ENCODE assay signal across 16 cellular contexts in the genomic region with DNA sequence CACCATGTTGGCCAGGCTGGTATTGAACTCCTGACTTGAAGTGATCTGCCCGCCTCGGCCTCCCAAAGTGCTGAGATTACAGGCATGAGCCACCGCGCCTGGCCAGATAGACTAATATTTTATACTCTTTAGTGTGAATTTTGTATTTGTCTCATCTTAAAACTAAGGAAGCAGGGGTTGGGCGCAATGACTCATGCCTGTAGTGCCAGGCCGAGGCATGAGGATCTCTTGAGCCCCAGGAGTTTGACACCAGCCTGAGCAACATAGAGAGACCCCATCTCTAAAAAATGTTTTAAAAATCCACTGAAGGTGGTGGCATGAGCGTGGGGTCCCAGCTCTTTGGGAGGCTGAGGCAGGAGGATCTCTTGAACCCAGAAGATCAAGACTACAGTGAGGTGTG. TPM values are rescaled to one million over a fixed set of nuclear protein-coding genes. Genes with fewer than 3 reads are reported as not detected.
DNase-seq lines count a peak whose midpoint lies in the region; ATAC-seq and TF ChIP-seq lines count a peak whose summit lies in the region.
"Had no signal": no experiment of that assay in that cellular context is flagged by ENCODE, and none has a peak within 500 bp of the region (broad histone marks: within the 10 kb centered on the region; RNA-seq: fewer than 3 reads in every experiment).

No MANE protein-coding gene starts in this region.

- peaks cover 21% of the 10 kb centered on the region for H3K36me3 Mint-ChIP-seq in CD4-positive, CD25-positive, alpha-beta regulatory T cell
- peaks cover 59% of the 10 kb centered on the region for H3K36me3 Mint-ChIP-seq in CD4-positive, alpha-beta T cell (ENCODE audit: low read depth)
- peaks cover 16% of the 10 kb centered on the region for H3K36me3 Mint-ChIP-seq in activated CD4-positive, alpha-beta memory T cell treated with anti-CD3 and anti-CD28 coated beads for 36 hours

- no peaks in the 10 kb centered on the region for H3K27me3 ChIP-seq in CD4-positive, CD25-positive, alpha-beta regulatory T cell (ENCODE audit: control insufficient read depth, insufficient read depth, low read length)
- H3K27me3 ChIP-seq in esophagus squamous epithelium (no peaks in the 10 kb centered on the region), skeletal muscle tissue (ENCODE audit: control insufficient read depth in 3 of 3, insufficient read depth in 3 of 3, low read length in 3 of 3) (no peaks in the 10 kb centered on the region)
- H3K27me3 ChIP-seq in CD4-positive, alpha-beta T cell (ENCODE audit: control insufficient read depth, insufficient read depth, low read length): no peaks in the 10 kb centered on the region

- peaks cover 9% of the 10 kb centered on the region for H3K4me1 ChIP-seq in CD4-positive, CD25-positive, alpha-beta regulatory T cell (ENCODE audit: control insufficient read depth, insufficient read depth, low read length, poor library complexity, severe bottlenecking)
- H3K4me1 ChIP-seq in esophagus squamous epithelium (peaks cover 7 to 55% (median 27%) of the 10 kb centered on the region in 3 donors), skeletal muscle tissue (ENCODE audit: control insufficient read depth in 3 of 3, insufficient read depth in 3 of 3, low read length in 3 of 3) (peaks cover 21 to 25% (median 24%) of the 10 kb centered on the region in 3 donors)

- POLR2A ChIA-PET in CD4-positive, alpha-beta T cell (lab: Charles Lee): interaction anchor here (0.7 kb wide), 1 partner anchor 8 kb away, joined by 4 read pairs; no protein-coding TSS in a partner anchor
- POLR2A ChIA-PET in activated CD4-positive, alpha-beta memory T cell treated with anti-CD3 and anti-CD28 coated beads for 36 hours (lab: Charles Lee): no interaction called here

- intact Hi-C loops in esophagus squamous epithelium (cut with DNase I): no loop called here
- intact Hi-C loops in CD4-positive, alpha-beta T cell (cut with DNase I, micrococcal nuclease): no loop called here
- intact Hi-C loops in activated CD4-positive, alpha-beta memory T cell treated with anti-CD3 and anti-CD28 coated beads for 36 hours (cut with micrococcal nuclease): no loop called here

- CTCF ChIA-PET in CD4-positive, alpha-beta T cell (lab: Charles Lee): interaction anchor here (0.6 kb wide), 1 partner anchor 14 kb away, joined by 3 read pairs; no protein-coding TSS in a partner anchor
- CTCF ChIA-PET in activated CD4-positive, alpha-beta memory T cell treated with anti-CD3 and anti-CD28 coated beads for 36 hours (lab: Charles Lee): interaction anchor here (0.7 to 1.1 kb wide), 4 partner anchors 12 to 266 kb away, joined by 3 read pairs; no protein-coding TSS in a partner anchor

- H3K4me1 Mint-ChIP-seq in CD4-positive, CD25-positive, alpha-beta regulatory T cell: peaks cover 19 to 52% (median 33%) of the 10 kb centered on the region in 4 donors
- peaks cover 40% of the 10 kb centered on the region for H3K4me1 Mint-ChIP-seq in CD4-positive, alpha-beta T cell (ENCODE audit: low read depth)
- peaks cover 25% of the 10 kb centered on the region for H3K4me1 Mint-ChIP-seq in activated CD4-positive, alpha-beta memory T cell treated with anti-CD3 and anti-CD28 coated beads for 36 hours (ENCODE audit: low read depth)

- TF ChIP-seq POLR2A in esophagus squamous epithelium (IDR thresholded peaks at IDR 0.05): no peak

- no peaks in the 10 kb centered on the region for H3K9me3 Mint-ChIP-seq in CD4-positive, CD25-positive, alpha-beta regulatory T cell
- H3K9me3 Mint-ChIP-seq in CD4-positive, alpha-beta T cell: no peaks in the 10 kb centered on the region
- H3K9me3 Mint-ChIP-seq in activated CD4-positive, alpha-beta memory T cell treated with anti-CD3 and anti-CD28 coated beads for 36 hours: no peaks in the 10 kb centered on the region
- H3K9me3 Mint-ChIP-seq: CD4-positive, alpha-beta memory T cell; mesothelial cell of epicardium had no signal

- no peak for ATAC-seq in CD4-positive, CD25-positive, alpha-beta regulatory T cell (ENCODE audit: low read depth in 2 of 2)
- ATAC-seq in CD4-positive, alpha-beta T cell (ENCODE audit: poor library complexity): no peak
- ATAC-seq in HG03097 (IDR thresholded peaks at IDR 0.05; ENCODE audit: low FRiP score, unreplicated experiment): no peak

- no peak overlapping the region for H3K4me3 ChIP-seq in CD4-positive, CD25-positive, alpha-beta regulatory T cell (ENCODE audit: low read depth, low read length)
- no peak overlapping the region for H3K4me3 ChIP-seq in esophagus squamous epithelium
- H3K4me3 ChIP-seq in skeletal muscle tissue (ENCODE audit: low read length in 3 of 3): no peak overlapping the region

- H3K36me3 ChIP-seq in CD4-positive, CD25-positive, alpha-beta regulatory T cell (ENCODE audit: control insufficient read depth, insufficient read depth, low read length): peaks cover 31% of the 10 kb centered on the region
- peaks cover 6 to 38% (median 8%) of the 10 kb centered on the region in 3 donors for H3K36me3 ChIP-seq in esophagus squamous epithelium
- peaks cover 4 to 13% (median 13%) of the 10 kb centered on the region in 3 donors for H3K36me3 ChIP-seq in skeletal muscle tissue (ENCODE audit: control insufficient read depth in 3 of 3, insufficient read depth in 3 of 3, low read length in 3 of 3)

- H3K4me3 Mint-ChIP-seq in CD4-positive, CD25-positive, alpha-beta regulatory T cell: no peak overlapping the region
- H3K4me3 Mint-ChIP-seq in CD4-positive, alpha-beta T cell: no peak overlapping the region
- no peak overlapping the region for H3K4me3 Mint-ChIP-seq in activated CD4-positive, alpha-beta memory T cell treated with anti-CD3 and anti-CD28 coated beads for 36 hours
- H3K4me3 Mint-ChIP-seq: mesothelial cell of epicardium had no signal

- peak overlapping the region in 1 of 3 donors; percentile 10 for H3K9ac ChIP-seq in skeletal muscle tissue (ENCODE audit: low read depth in 1 of 3, low read length in 3 of 3)

- 76 to 94% methylated on average over 3 to 5 of the region's 7 CpGs for WGBS in esophagus squamous epithelium, 2 donors

- no peaks in the 10 kb centered on the region for H3K27me3 Mint-ChIP-seq in CD4-positive, CD25-positive, alpha-beta regulatory T cell
- no peaks in the 10 kb centered on the region for H3K27me3 Mint-ChIP-seq in CD4-positive, alpha-beta T cell
- no peaks in the 10 kb centered on the region for H3K27me3 Mint-ChIP-seq in activated CD4-positive, alpha-beta memory T cell treated with anti-CD3 and anti-CD28 coated beads for 36 hours
- H3K27me3 Mint-ChIP-seq: CD4-positive, alpha-beta memory T cell had no signal

- no peak overlapping the region for H3K27ac ChIP-seq in CD4-positive, CD25-positive, alpha-beta regulatory T cell (ENCODE audit: insufficient read depth, low read length, poor library complexity, severe bottlenecking)
- H3K27ac ChIP-seq in esophagus squamous epithelium (peak overlapping the region; percentile 48 to 81 (median 72)), skeletal muscle tissue (ENCODE audit: low read depth, low read length) (peak overlapping the region; percentile 61)
- H3K27ac ChIP-seq in CD4-positive, alpha-beta T cell (ENCODE audit: low read depth, low read length): no peak overlapping the region

- no peaks in the 10 kb centered on the region for H3K9me3 ChIP-seq in CD4-positive, CD25-positive, alpha-beta regulatory T cell (ENCODE audit: control insufficient read depth in 2 of 2, low read length in 2 of 2)
- H3K9me3 ChIP-seq in esophagus squamous epithelium: no peaks in the 10 kb centered on the region
- H3K9me3 ChIP-seq in skeletal muscle tissue (ENCODE audit: control insufficient read depth in 3 of 3, low read length in 3 of 3): no peaks in the 10 kb centered on the region
- no peaks in the 10 kb centered on the region for H3K9me3 ChIP-seq in CD4-positive, alpha-beta T cell (ENCODE audit: control insufficient read depth, low read length)

- TF ChIP-seq CTCF in esophagus squamous epithelium (IDR thresholded peaks at IDR 0.05): no peak
- TF ChIP-seq CTCF in CD4-positive, alpha-beta T cell (IDR thresholded peaks at IDR 0.05): no peak

- no peak for DNase-seq in CD4-positive, CD25-positive, alpha-beta regulatory T cell
- peak; percentile 45 for DNase-seq in RPMI7951 (ENCODE audit: low read depth)
- DNase-seq in esophagus squamous epithelium (lab: John Stamatoyannopoulos, UW): no peak
- DNase-seq in CD4-positive, alpha-beta T cell: no peak
- DNase-seq in activated CD4-positive, alpha-beta memory T cell treated with anti-CD3 and anti-CD28 coated beads for 36 hours: no peak
- DNase-seq in foreskin melanocyte: no peak
- DNase-seq: activated CD4-positive, alpha-beta T cell treated with anti-CD3 and anti-CD28 coated beads, Interleukin-2, amount 50 U/mL, for 1 hour; activated effector memory CD4-positive, alpha-beta T cell treated with Interleukin-2 at 50 U/mL for 16 hours; CD4-positive, alpha-beta memory T cell; GF-D8; NCI-H2227 treated with DMSO at 0.1 percent for 48 hours; posterior cingulate gyrus; stimulated activated CD4-positive, alpha-beta T cell treated with anti-CD3 and anti-CD28 coated beads, Interleukin-1b, Interleukin-23, amount 100 ng/mL, for 48 hours had no signal

- peak overlapping the region in 2 of 3 donors; percentile 9 to 52 for H3K27ac Mint-ChIP-seq in CD4-positive, CD25-positive, alpha-beta regulatory T cell
- H3K27ac Mint-ChIP-seq in CD4-positive, alpha-beta T cell: no peak overlapping the region
- H3K27ac Mint-ChIP-seq in activated CD4-positive, alpha-beta memory T cell treated with anti-CD3 and anti-CD28 coated beads for 36 hours: no peak overlapping the region

RNA-seq across cellular contexts. Expression of a gene that starts 9.0 kb away (rescaled TPM):
- 314 TPM for total RNA-seq in CD4-positive, CD25-positive, alpha-beta regulatory T cell
- 10 to 100 TPM; 23.6 to 36.8 (median 30.9) TPM for polyA plus RNA-seq in CD4-positive, CD25-positive, alpha-beta regulatory T cell
- 167 and 171 TPM in 2 replicates for total RNA-seq in RPMI7951 (2014; rRNA removed; shearing (Covaris generic))
- total RNA-seq in esophagus squamous epithelium: 100 to 1,000 TPM; 261 to 376 (median 317) TPM
- 211 TPM for total RNA-seq in skeletal muscle tissue
- 100 to 1,000 TPM; 286 to 293 TPM for total RNA-seq in CD4-positive, alpha-beta T cell
- 100 to 1,000 TPM; 242 to 245 TPM for total RNA-seq in activated CD4-positive, alpha-beta memory T cell treated with anti-CD3 and anti-CD28 coated beads for 36 hours

Comparison
In these comparisons a context has a peak if more than half of its experiments do, and no peak if none do; other contexts are left out.
1. H3K27ac ChIP-seq: peak in esophagus squamous epithelium (4 of 4) and skeletal muscle tissue (single experiment); none in CD4-positive, CD25-positive, alpha-beta regulatory T cell (single experiment) and CD4-positive, alpha-beta T cell (single experiment).
2. H3K27ac Mint-ChIP-seq: peak in CD4-positive, CD25-positive, alpha-beta regulatory T cell (2 of 3); none in CD4-positive, alpha-beta T cell (single experiment) and activated CD4-positive, alpha-beta memory T cell treated with anti-CD3 and anti-CD28 coated beads for 36 hours (single experiment).